In the genomic region with DNA sequence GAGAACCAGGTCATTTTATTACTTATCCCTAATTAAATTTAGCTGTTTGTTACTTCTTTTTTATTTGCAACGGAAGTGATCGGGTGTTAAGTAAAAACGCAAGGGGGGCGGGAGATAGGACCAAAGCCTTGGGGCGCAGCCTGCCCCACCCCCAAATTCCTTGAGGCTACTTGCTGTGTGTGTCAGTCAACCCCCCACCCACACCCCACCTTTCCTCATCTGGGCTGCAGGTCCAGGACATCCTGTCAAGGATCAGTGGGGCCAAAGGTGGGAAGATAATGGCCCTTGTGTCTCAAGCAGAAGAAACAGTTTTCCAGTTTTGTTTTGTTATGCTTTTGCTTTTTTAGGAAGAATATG, we compare ENCODE assay signal across 9 cellular contexts.
DNase-seq lines count a peak whose midpoint lies in the region; ATAC-seq and TF ChIP-seq lines count a peak whose summit lies in the region.
"Had no signal": no experiment of that assay in that cellular context is flagged by ENCODE, and none has a peak within 500 bp of the region (broad histone marks: within the 10 kb centered on the region; RNA-seq: fewer than 3 reads in every experiment).

No MANE protein-coding gene starts in this region.

- H3K27me3 ChIP-seq in ACC112 (ENCODE audit: insufficient read depth, low read length), result no peaks in the 10 kb centered on the region
- no peaks in the 10 kb centered on the region for H3K27me3 ChIP-seq in duodenal mucosa (ENCODE audit: control insufficient read depth in 1 of 2, insufficient read depth in 2 of 2, low read length in 2 of 2)
- H3K27me3 ChIP-seq in muscle layer of duodenum (ENCODE audit: low read depth, low read length), result no peaks in the 10 kb centered on the region

- H3K79me2 ChIP-seq in ACC112 (ENCODE audit: control insufficient read depth, insufficient read depth, low read length, unreplicated experiment), result peaks cover 21% of the 10 kb centered on the region

- H3K4me1 ChIP-seq in ACC112 (ENCODE audit: control insufficient read depth, insufficient read depth, low read length, unreplicated experiment) (peaks cover 8% of the 10 kb centered on the region), duodenal mucosa (ENCODE audit: control insufficient read depth in 1 of 2, insufficient read depth in 2 of 2, low read length in 2 of 2) (peaks cover 10 to 24% of the 10 kb centered on the region in 2 donors), muscle layer of duodenum (ENCODE audit: control insufficient read depth in 1 of 2, insufficient read depth in 2 of 2, low read length in 2 of 2) (peaks cover 15 to 17% of the 10 kb centered on the region in 2 donors)

- H3K36me3 ChIP-seq in ACC112 (ENCODE audit: insufficient read depth, low read length), result no peaks in the 10 kb centered on the region
- peaks cover 0 to 3% of the 10 kb centered on the region in 2 donors for H3K36me3 ChIP-seq in duodenal mucosa (ENCODE audit: control insufficient read depth in 1 of 2, insufficient read depth in 2 of 2, low read length in 2 of 2)
- H3K36me3 ChIP-seq in muscle layer of duodenum (ENCODE audit: control insufficient read depth in 1 of 2, insufficient read depth in 2 of 2, low read length in 2 of 2), result no peaks in the 10 kb centered on the region

- DNase-seq in LNCaP clone FGC (ENCODE audit: low read depth), result no peak
- DNase-seq in SIG-M5 treated with dmso at 0.1 percent for 504 hours (lab: John Stamatoyannopoulos, UW; ENCODE audit: unreplicated experiment), result no peak
- DNase-seq in DMS53 (lab: John Stamatoyannopoulos, UW), result no peak
- DNase-seq: NCI-H510A treated with DMSO at 0.1 percent for 48 hours had no signal

- H3K9me3 ChIP-seq in duodenal mucosa (ENCODE audit: control insufficient read depth in 1 of 2, low read length in 2 of 2), result no peaks in the 10 kb centered on the region
- H3K9me3 ChIP-seq in muscle layer of duodenum (ENCODE audit: control insufficient read depth in 1 of 2, low read length in 2 of 2), result no peaks in the 10 kb centered on the region

- H3K27ac ChIP-seq in ACC112 (ENCODE audit: low read depth, low read length) (no peak overlapping the region), duodenal mucosa (ENCODE audit: low read depth, low read length) (no peak overlapping the region), muscle layer of duodenum (ENCODE audit: low read length) (no peak overlapping the region)

- H3K9ac ChIP-seq in duodenal mucosa (ENCODE audit: low read depth in 1 of 2, low read length in 2 of 2), result peak overlapping the region; percentile 68 to 69

- TF ChIP-seq CTCF in LNCaP clone FGC (IDR thresholded peaks at IDR 0.05; ENCODE audit: control insufficient read depth, extremely low read depth, insufficient read depth), result no peak

- H3K4me3 ChIP-seq in ACC112 (ENCODE audit: low read depth, low read length) (peak overlapping the region; percentile 93), LNCaP clone FGC (ENCODE audit: low read depth, low read length) (peak overlapping the region; percentile 58), duodenal mucosa (ENCODE audit: low read depth in 1 of 2, low read length in 2 of 2) (peak overlapping the region; percentile 71 to 76), muscle layer of duodenum (ENCODE audit: low read depth in 1 of 2, low read length in 2 of 2) (peak overlapping the region; percentile 62 to 98)

- ATAC-seq in HG03378 (IDR thresholded peaks at IDR 0.05; ENCODE audit: unreplicated experiment) (no peak), GM21619 (IDR thresholded peaks at IDR 0.05; ENCODE audit: unreplicated experiment) (no peak)

- peak overlapping the region; percentile 51 for H2AFZ ChIP-seq in ACC112 (ENCODE audit: low read length, unreplicated experiment)
